ENCODE assay signal across 1 cellular context in the genomic region with DNA sequence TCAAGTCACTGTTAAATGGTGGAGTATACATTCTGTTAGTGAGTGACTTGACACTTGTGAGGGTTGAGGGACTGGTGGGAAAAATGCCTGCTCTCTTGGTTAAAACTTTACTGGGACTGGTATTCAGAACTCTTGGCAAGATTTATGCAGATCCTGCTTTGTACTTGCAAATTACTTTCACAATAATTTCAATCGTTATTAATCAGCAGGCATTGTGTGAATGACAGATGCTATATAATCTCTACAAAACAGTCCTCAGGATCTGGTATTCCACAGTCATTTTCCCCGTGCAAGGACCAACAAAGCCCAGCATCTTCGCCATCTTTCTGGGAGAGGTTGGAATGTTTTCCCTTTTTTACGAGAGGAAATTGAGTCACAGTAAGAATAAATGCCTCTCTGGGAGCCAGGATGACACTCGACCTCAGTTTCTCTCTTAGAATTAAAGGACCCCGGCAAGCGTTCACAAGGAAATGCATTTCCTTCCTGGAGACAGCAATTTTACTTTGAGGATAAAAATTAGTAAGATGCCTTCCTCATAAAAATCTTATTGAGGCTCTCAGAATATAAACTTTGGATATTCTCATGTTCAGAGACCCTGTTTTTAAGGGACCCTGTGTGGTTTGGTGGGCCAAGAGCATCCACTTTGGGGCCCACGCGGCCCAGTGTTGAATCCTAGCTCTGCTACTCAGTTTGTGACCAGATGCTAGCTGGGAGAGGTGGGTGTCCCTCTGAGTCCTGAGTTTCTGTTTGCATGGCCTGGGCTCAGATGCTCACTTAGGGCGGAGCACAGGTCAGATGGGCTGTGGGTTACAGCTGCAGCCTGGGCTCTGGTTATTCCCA.
TF ChIP-seq lines count a peak whose summit lies in the region.

No MANE protein-coding gene starts in this region.

TF ChIP-seq in GM23338, 12 proteins besides CTCF, POLR2A, EP300 and RAD21 (continued from another document):
- TF ChIP-seq, protein P1, sequence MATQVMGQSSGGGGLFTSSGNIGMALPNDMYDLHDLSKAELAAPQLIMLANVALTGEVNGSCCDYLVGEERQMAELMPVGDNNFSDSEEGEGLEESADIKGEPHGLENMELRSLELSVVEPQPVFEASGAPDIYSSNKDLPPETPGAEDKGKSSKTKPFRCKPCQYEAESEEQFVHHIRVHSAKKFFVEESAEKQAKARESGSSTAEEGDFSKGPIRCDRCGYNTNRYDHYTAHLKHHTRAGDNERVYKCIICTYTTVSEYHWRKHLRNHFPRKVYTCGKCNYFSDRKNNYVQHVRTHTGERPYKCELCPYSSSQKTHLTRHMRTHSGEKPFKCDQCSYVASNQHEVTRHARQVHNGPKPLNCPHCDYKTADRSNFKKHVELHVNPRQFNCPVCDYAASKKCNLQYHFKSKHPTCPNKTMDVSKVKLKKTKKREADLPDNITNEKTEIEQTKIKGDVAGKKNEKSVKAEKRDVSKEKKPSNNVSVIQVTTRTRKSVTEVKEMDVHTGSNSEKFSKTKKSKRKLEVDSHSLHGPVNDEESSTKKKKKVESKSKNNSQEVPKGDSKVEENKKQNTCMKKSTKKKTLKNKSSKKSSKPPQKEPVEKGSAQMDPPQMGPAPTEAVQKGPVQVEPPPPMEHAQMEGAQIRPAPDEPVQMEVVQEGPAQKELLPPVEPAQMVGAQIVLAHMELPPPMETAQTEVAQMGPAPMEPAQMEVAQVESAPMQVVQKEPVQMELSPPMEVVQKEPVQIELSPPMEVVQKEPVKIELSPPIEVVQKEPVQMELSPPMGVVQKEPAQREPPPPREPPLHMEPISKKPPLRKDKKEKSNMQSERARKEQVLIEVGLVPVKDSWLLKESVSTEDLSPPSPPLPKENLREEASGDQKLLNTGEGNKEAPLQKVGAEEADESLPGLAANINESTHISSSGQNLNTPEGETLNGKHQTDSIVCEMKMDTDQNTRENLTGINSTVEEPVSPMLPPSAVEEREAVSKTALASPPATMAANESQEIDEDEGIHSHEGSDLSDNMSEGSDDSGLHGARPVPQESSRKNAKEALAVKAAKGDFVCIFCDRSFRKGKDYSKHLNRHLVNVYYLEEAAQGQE (IDR thresholded peaks at IDR 0.05; ENCODE audit: unreplicated experiment): no peak
- no peak for TF ChIP-seq CREB1 (CRISPR knock-in tag; IDR thresholded peaks at IDR 0.05; ENCODE audit: low read depth)
- TF ChIP-seq ZNF462 (CRISPR knock-in tag; IDR thresholded peaks at IDR 0.05): no peak
- no peak for TF ChIP-seq EZH2 (IDR thresholded peaks at IDR 0.05; ENCODE audit: low read depth, unreplicated experiment)
- no peak for TF ChIP-seq JUNB (IDR thresholded peaks at IDR 0.05; ENCODE audit: unreplicated experiment)
- no peak for TF ChIP-seq NANOG (IDR thresholded peaks at IDR 0.05; ENCODE audit: borderline replicate concordance)
- no peak for TF ChIP-seq ZNF114 (CRISPR knock-in tag; IDR thresholded peaks at IDR 0.05)
- TF ChIP-seq, protein P2, sequence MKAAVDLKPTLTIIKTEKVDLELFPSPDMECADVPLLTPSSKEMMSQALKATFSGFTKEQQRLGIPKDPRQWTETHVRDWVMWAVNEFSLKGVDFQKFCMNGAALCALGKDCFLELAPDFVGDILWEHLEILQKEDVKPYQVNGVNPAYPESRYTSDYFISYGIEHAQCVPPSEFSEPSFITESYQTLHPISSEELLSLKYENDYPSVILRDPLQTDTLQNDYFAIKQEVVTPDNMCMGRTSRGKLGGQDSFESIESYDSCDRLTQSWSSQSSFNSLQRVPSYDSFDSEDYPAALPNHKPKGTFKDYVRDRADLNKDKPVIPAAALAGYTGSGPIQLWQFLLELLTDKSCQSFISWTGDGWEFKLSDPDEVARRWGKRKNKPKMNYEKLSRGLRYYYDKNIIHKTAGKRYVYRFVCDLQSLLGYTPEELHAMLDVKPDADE (IDR thresholded peaks at IDR 0.05): no peak
- TF ChIP-seq STAT1 (IDR thresholded peaks at IDR 0.05; ENCODE audit: unreplicated experiment): no peak
- TF ChIP-seq POLR2AphosphoS5 (IDR thresholded peaks at IDR 0.05; ENCODE audit: low read depth): no peak
- no peak for TF ChIP-seq ZNF331 (CRISPR knock-in tag; IDR thresholded peaks at IDR 0.05; ENCODE audit: low read depth)
